Comparison of ENCODE assay signal across 27 cellular contexts in the genomic region with DNA sequence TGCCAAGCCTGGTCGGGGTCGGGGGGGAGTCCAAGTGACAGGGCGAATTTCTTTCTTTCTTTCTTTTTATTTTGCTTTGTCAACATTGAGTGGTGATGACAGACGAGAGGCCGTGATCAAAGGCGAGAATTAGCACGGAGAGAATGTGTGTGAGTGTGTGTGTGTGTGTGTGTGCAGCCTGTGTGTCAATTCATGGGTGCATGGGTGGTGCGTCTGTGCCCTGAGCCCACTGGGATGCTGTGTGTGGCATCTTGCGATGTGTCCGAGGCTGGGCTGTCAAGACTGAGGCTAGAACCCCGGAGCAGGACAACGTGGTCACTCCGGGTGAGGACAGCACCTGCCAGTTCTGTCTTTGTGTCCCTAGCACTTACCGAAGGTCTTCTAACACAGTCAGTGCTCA. TPM values are rescaled to one million over a fixed set of nuclear protein-coding genes. Genes with fewer than 3 reads are reported as not detected.
A peak's percentile ranks its signal among the peaks of the same experiment; 100 is the strongest.
DNase-seq lines count a peak whose midpoint lies in the region; ATAC-seq and TF ChIP-seq lines count a peak whose summit lies in the region.
"Had no signal": no experiment of that assay in that cellular context is flagged by ENCODE, and none has a peak within 500 bp of the region (broad histone marks: within the 10 kb centered on the region; RNA-seq: fewer than 3 reads in every experiment).

No MANE protein-coding gene starts in this region.

- H3K27ac ChIP-seq in prostate gland: no peak overlapping the region

- H3K4me1 ChIP-seq in prostate gland (replicated peaks): peaks cover 7% of the 10 kb centered on the region

- H3K4me1 Mint-ChIP-seq in endothelial cell (ENCODE audit: unreplicated experiment): peaks cover 5% of the 10 kb centered on the region

- TF ChIP-seq POLR2A in prostate gland (IDR thresholded peaks at IDR 0.05): no peak

- H3K36me3 ChIP-seq in prostate gland: no peaks in the 10 kb centered on the region

- peaks cover 14% of the 10 kb centered on the region for H3K27me3 Mint-ChIP-seq in endothelial cell (ENCODE audit: unreplicated experiment)

- TF ChIP-seq CTCF in endothelial cell (IDR thresholded peaks at IDR 0.05; ENCODE audit: unreplicated experiment): no peak
- TF ChIP-seq CTCF in prostate gland (IDR thresholded peaks at IDR 0.05): no peak

- peak overlapping the region; percentile 1 for H3K27ac Mint-ChIP-seq in endothelial cell (ENCODE audit: unreplicated experiment)
- H3K27ac Mint-ChIP-seq: CD4-positive, alpha-beta memory T cell had no signal

- DNase-seq in Right ventricle myocardium superior (peak; percentile 4), cardiac septum (ENCODE audit: low spot score) (no peak), NCI-H146 treated with DMSO at 0.1 percent for 48 hours (lab: John Stamatoyannopoulos, UW; ENCODE audit: unreplicated experiment) (peak; percentile 6), endothelial cell (ENCODE audit: low spot score) (no peak), NCI-H187 (lab: John Stamatoyannopoulos, UW) (no peak), prostate gland (ENCODE audit: low spot score) (no peak), activated T-cell treated with anti-CD3 and anti-CD28 coated beads for 4 hours (no peak)
- DNase-seq: AML-193; C1 segment of cervical spinal cord; CD4-positive, alpha-beta memory T cell; COR-L47; DMS79 treated with DMSO at 0.1 percent for 48 hours; GF-D8; KBM-7; MV-4-11; NCI-H1105 treated with DMSO at 0.1 percent for 48 hours; NCI-H1930; NCI-H2107; NCI-H524; NCI-H82; RPMI8226; SHP77 treated with DMSO at 0.1 percent for 48 hours; T-helper 1 cell had no signal

- no peaks in the 10 kb centered on the region for H3K36me3 Mint-ChIP-seq in endothelial cell (ENCODE audit: low read depth, unreplicated experiment)
- H3K36me3 Mint-ChIP-seq: CD4-positive, alpha-beta memory T cell had no signal

- intact Hi-C loops in Right ventricle myocardium superior (cut with DNase I): loop anchor here (5.0 to 10.0 kb wide), 2 partner anchors 101 to 236 kb away; no protein-coding TSS in a partner anchor
- intact Hi-C loops in cardiac septum (cut with DNase I): loop anchor here (5.0 kb wide), 1 partner anchor 171 kb away; no protein-coding TSS in a partner anchor
- intact Hi-C loops in prostate gland (cut with DNase I): loop anchor here (5.0 kb wide), 2 partner anchors 176 to 241 kb away; no protein-coding TSS in a partner anchor

- H3K4me3 Mint-ChIP-seq in endothelial cell (ENCODE audit: unreplicated experiment): no peak overlapping the region

- H3K4me3 ChIP-seq in prostate gland: no peak overlapping the region

- no peak for ATAC-seq in Right ventricle myocardium superior (ENCODE audit: poor library complexity)

- no peaks in the 10 kb centered on the region for H3K9me3 ChIP-seq in prostate gland

- WGBS in prostate gland: 36% methylated on average over 14 of the region's 14 CpGs

- H3K27me3 ChIP-seq in prostate gland (replicated peaks; ENCODE audit: insufficient read depth): no peaks in the 10 kb centered on the region

- no peaks in the 10 kb centered on the region for H3K9me3 Mint-ChIP-seq in endothelial cell (ENCODE audit: unreplicated experiment)

RNA-seq across cellular contexts. Expression of gene FIBCD1, which starts 4.7 kb away (rescaled TPM):
- 0.59 TPM for total RNA-seq in Right ventricle myocardium superior
- total RNA-seq in cardiac septum: 0.54 TPM
- total RNA-seq in endothelial cell (ENCODE audit: unreplicated experiment): 0.33 TPM
- 10 to 100 TPM in 1 of 2 donors, under 1 TPM in 1; 0.36 to 13.2 TPM for total RNA-seq in prostate gland
- total RNA-seq: CD4-positive, alpha-beta memory T cell had no signal

RNA-seq across cellular contexts. Expression of gene QRFP, which starts 47.2 kb away (rescaled TPM):
- total RNA-seq in Right ventricle myocardium superior: not detected
- not detected for total RNA-seq in cardiac septum
- total RNA-seq in endothelial cell (ENCODE audit: unreplicated experiment): not detected
- 1 to 10 TPM in 1 of 2 donors, not detected in 1; 1.0 TPM for total RNA-seq in prostate gland
- total RNA-seq: CD4-positive, alpha-beta memory T cell; H4; HT1080; LHCN-M2; MCF 10A had no signal

Comparison
In these comparisons a context has a peak if more than half of its experiments do, and no peak if none do; other contexts are left out.
1. DNase-seq: peak in Right ventricle myocardium superior (single experiment) and NCI-H146 treated with DMSO at 0.1 percent for 48 hours (single experiment); none in cardiac septum (single experiment), endothelial cell (single experiment), NCI-H187 (0 of 2), prostate gland (single experiment) and activated T-cell treated with anti-CD3 and anti-CD28 coated beads for 4 hours (single experiment).